In the genomic region with DNA sequence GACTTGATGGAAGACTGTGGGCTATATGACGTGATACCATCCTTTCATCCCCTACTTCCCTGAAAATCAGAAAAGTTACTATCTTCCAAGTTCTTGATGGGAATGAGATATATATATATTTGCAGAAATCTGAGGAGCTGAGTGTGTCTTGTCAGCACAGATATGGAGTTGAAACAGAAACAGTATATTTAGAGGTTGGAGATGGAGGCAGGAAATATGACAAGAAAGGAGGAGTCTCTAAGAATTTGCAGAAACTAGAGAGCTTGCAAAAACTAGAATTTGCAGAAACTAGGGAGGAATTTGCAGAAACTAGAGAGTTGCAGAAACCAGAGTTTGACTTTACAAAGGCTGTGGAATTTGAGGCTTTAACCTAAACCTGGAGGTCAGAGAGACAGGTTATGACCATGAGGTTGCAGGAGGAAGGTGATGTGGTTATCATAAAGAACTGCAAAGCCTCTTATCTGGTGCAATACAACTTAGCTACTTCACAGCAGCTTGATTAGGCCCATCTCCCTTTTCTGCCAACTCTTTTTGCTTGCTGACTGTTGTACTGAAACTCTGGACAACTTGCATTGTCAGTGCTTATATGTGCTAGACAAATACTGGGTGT, we compare ENCODE assay signal across 22 cellular contexts. TPM values are rescaled to one million over a fixed set of nuclear protein-coding genes. Genes with fewer than 3 reads are reported as not detected.
A peak's percentile ranks its signal among the peaks of the same experiment; 100 is the strongest.
DNase-seq lines count a peak whose midpoint lies in the region; ATAC-seq lines count a peak whose summit lies in the region.
"Had no signal": no experiment of that assay in that cellular context is flagged by ENCODE, and none has a peak within 500 bp of the region (broad histone marks: within the 10 kb centered on the region; RNA-seq: fewer than 3 reads in every experiment).

No MANE protein-coding gene starts in this region.

- H3K4me1 ChIP-seq in CD4-positive, CD25-positive, alpha-beta regulatory T cell (ENCODE audit: control insufficient read depth, insufficient read depth, low read length, poor library complexity, severe bottlenecking), result peaks cover 31% of the 10 kb centered on the region
- H3K4me1 ChIP-seq in effector memory CD4-positive, alpha-beta T cell (ENCODE audit: control insufficient read depth, insufficient read depth, low read length, poor library complexity, severe bottlenecking), result peaks cover 21% of the 10 kb centered on the region
- H3K4me1 ChIP-seq: BE2C, thyroid gland had no signal

- H3K9me3 Mint-ChIP-seq in CD4-positive, CD25-positive, alpha-beta regulatory T cell, result peaks cover 0 to 11% (median 3%) of the 10 kb centered on the region in 7 donors
- peaks cover 24% of the 10 kb centered on the region for H3K9me3 Mint-ChIP-seq in T-helper 1 cell treated with Interleukin-12 subunit alpha and Interleukin-12 subunit beta and Interleukin-4 antibody, amounts not matched to agents 30 μg/mL and 1 μg/mL, for 36 hours

- DNase-seq in NK-92 treated with Interleukin-12 subunit alpha and Interleukin-12 subunit beta, amount 100 ng/mL, for 24 hours (lab: John Stamatoyannopoulos, UW), result peak; percentile 10
- DNase-seq in NK-92 (lab: John Stamatoyannopoulos, UW; ENCODE audit: unreplicated experiment) (no peak), cerebellum (ENCODE audit: low spot score) (no peak)
- DNase-seq in CD4-positive, CD25-positive, alpha-beta regulatory T cell, result peak in 1 of 3 donors; percentile 55
- no peak for DNase-seq in effector memory CD4-positive, alpha-beta T cell
- no peak for DNase-seq in effector CD8-positive, alpha-beta T cell (lab: John Stamatoyannopoulos, UW)
- DNase-seq: activated gamma-delta T cell treated with Interleukin-2 at 50 U/mL for 16 hours, BE2C, erythroblast, GF-D8, NCI-H1436, NCI-H2171 treated with DMSO at 0.1 percent for 48 hours, SK-N-SH, thyroid gland had no signal

- H3K4me1 Mint-ChIP-seq in CD4-positive, CD25-positive, alpha-beta regulatory T cell, result peaks cover 22 to 41% (median 31%) of the 10 kb centered on the region in 4 donors
- H3K4me1 Mint-ChIP-seq in T-helper 1 cell treated with Interleukin-12 subunit alpha and Interleukin-12 subunit beta and Interleukin-4 antibody, amounts not matched to agents 30 μg/mL and 1 μg/mL, for 36 hours (ENCODE audit: low read depth), result peaks cover 45% of the 10 kb centered on the region
- H3K4me1 Mint-ChIP-seq: brain had no signal

- peaks cover 6% of the 10 kb centered on the region for H3K27me3 Mint-ChIP-seq in CD4-positive, CD25-positive, alpha-beta regulatory T cell
- no peaks in the 10 kb centered on the region for H3K27me3 Mint-ChIP-seq in T-helper 1 cell treated with Interleukin-12 subunit alpha and Interleukin-12 subunit beta and Interleukin-4 antibody, amounts not matched to agents 30 μg/mL and 1 μg/mL, for 36 hours (ENCODE audit: low read depth)
- H3K27me3 Mint-ChIP-seq: dendritic cell treated with granulocyte-macrophage colony-stimulating factor and Interleukin-4, amounts not matched to agents 40 ng/mL and 50 ng/mL, for 4 days had no signal

- peak overlapping the region; percentile 1 to 80 (median 3) for H3K27ac Mint-ChIP-seq in CD4-positive, CD25-positive, alpha-beta regulatory T cell
- peak overlapping the region; percentile 87 for H3K27ac Mint-ChIP-seq in T-helper 1 cell treated with Interleukin-12 subunit alpha and Interleukin-12 subunit beta and Interleukin-4 antibody, amounts not matched to agents 30 μg/mL and 1 μg/mL, for 36 hours
- H3K27ac Mint-ChIP-seq: brain, neural progenitor cell had no signal

- peak; percentile 31 for ATAC-seq in CD4-positive, CD25-positive, alpha-beta regulatory T cell (ENCODE audit: low read depth in 2 of 2)
- ATAC-seq in GM18520 (IDR thresholded peaks at IDR 0.05; ENCODE audit: unreplicated experiment), result no peak

- peak overlapping the region; percentile 14 for H3K27ac ChIP-seq in CD4-positive, CD25-positive, alpha-beta regulatory T cell (ENCODE audit: insufficient read depth, low read length, poor library complexity, severe bottlenecking)
- peak overlapping the region; percentile 33 for H3K27ac ChIP-seq in effector memory CD4-positive, alpha-beta T cell (ENCODE audit: insufficient read depth, low read length, poor library complexity, severe bottlenecking)
- H3K27ac ChIP-seq: 22Rv1, neural progenitor cell, thyroid gland had no signal

- no peaks in the 10 kb centered on the region for H3K36me3 ChIP-seq in CD4-positive, CD25-positive, alpha-beta regulatory T cell (ENCODE audit: control insufficient read depth, insufficient read depth, low read length)
- H3K36me3 ChIP-seq in effector memory CD4-positive, alpha-beta T cell (ENCODE audit: control insufficient read depth, insufficient read depth, low read length), result no peaks in the 10 kb centered on the region
- H3K36me3 ChIP-seq: BE2C, neural progenitor cell, thyroid gland had no signal

- H3K27me3 ChIP-seq in CD4-positive, CD25-positive, alpha-beta regulatory T cell (ENCODE audit: control insufficient read depth, insufficient read depth, low read length), result no peaks in the 10 kb centered on the region
- H3K27me3 ChIP-seq in effector memory CD4-positive, alpha-beta T cell (replicated peaks; ENCODE audit: control insufficient read depth, insufficient read depth, low read length, poor library complexity, severe bottlenecking), result no peaks in the 10 kb centered on the region
- H3K27me3 ChIP-seq: BE2C, neural progenitor cell, thyroid gland had no signal

- peak overlapping the region; percentile 4 to 61 (median 42) for H3K4me3 Mint-ChIP-seq in CD4-positive, CD25-positive, alpha-beta regulatory T cell
- H3K4me3 Mint-ChIP-seq in T-helper 1 cell treated with Interleukin-12 subunit alpha and Interleukin-12 subunit beta and Interleukin-4 antibody, amounts not matched to agents 30 μg/mL and 1 μg/mL, for 36 hours, result peak overlapping the region; percentile 42
- H3K4me3 Mint-ChIP-seq: brain; dendritic cell treated with granulocyte-macrophage colony-stimulating factor and Interleukin-4, amounts not matched to agents 40 ng/mL and 50 ng/mL, for 4 days; neural progenitor cell had no signal

- H3K9me3 ChIP-seq in CD4-positive, CD25-positive, alpha-beta regulatory T cell (ENCODE audit: control insufficient read depth in 2 of 2, low read length in 2 of 2), result peaks cover 0 to 5% of the 10 kb centered on the region in 2 experiments
- H3K9me3 ChIP-seq in effector memory CD4-positive, alpha-beta T cell (ENCODE audit: control insufficient read depth, low read length), result no peaks in the 10 kb centered on the region
- H3K9me3 ChIP-seq: BE2C, thyroid gland had no signal

- no peak overlapping the region for H3K4me3 ChIP-seq in CD4-positive, CD25-positive, alpha-beta regulatory T cell (ENCODE audit: low read depth, low read length)
- no peak overlapping the region for H3K4me3 ChIP-seq in effector memory CD4-positive, alpha-beta T cell (ENCODE audit: insufficient read depth, low read depth, low read length, poor library complexity, severe bottlenecking)
- H3K4me3 ChIP-seq: neural progenitor cell, thyroid gland had no signal

- H3K36me3 Mint-ChIP-seq in CD4-positive, CD25-positive, alpha-beta regulatory T cell, result no peaks in the 10 kb centered on the region
- peaks cover 24% of the 10 kb centered on the region for H3K36me3 Mint-ChIP-seq in T-helper 1 cell treated with Interleukin-12 subunit alpha and Interleukin-12 subunit beta and Interleukin-4 antibody, amounts not matched to agents 30 μg/mL and 1 μg/mL, for 36 hours (ENCODE audit: low read depth)
- H3K36me3 Mint-ChIP-seq: brain, neural progenitor cell had no signal

RNA-seq across cellular contexts. Expression of a gene that starts 22.3 kb away (rescaled TPM):
- not detected for total RNA-seq in CD4-positive, CD25-positive, alpha-beta regulatory T cell
- under 1 TPM in 1 of 4 donors, not detected in 3; 0.83 TPM for polyA plus RNA-seq in CD4-positive, CD25-positive, alpha-beta regulatory T cell
- total RNA-seq in cerebellum, result not detected
- total RNA-seq: frontal cortex, pulmonary artery endothelial cell, thyroid gland had no signal
- polyA plus RNA-seq: SK-N-SH had no signal

RNA-seq across cellular contexts. Expression of a gene that starts 54.9 kb away (rescaled TPM):
- total RNA-seq in CD4-positive, CD25-positive, alpha-beta regulatory T cell, result not detected
- not detected for polyA plus RNA-seq in CD4-positive, CD25-positive, alpha-beta regulatory T cell
- total RNA-seq in cerebellum, result not detected
- total RNA-seq: frontal cortex, pulmonary artery endothelial cell had no signal
- polyA plus RNA-seq: SK-N-SH had no signal
